ENCODE assay signal across 20 cellular contexts in genomic region chrX:15241258-15241657, GRCh38. TPM values are rescaled to one million over a fixed set of nuclear protein-coding genes. Genes with fewer than 3 reads are reported as not detected.
DNase-seq lines count a peak whose midpoint lies in the region; ATAC-seq, FAIRE-seq and TF ChIP-seq lines count a peak whose summit lies in the region.
"Had no signal": no experiment of that assay in that cellular context is flagged by ENCODE, and none has a peak within 500 bp of the region (broad histone marks: within the 10 kb centered on the region; RNA-seq: fewer than 3 reads in every experiment).

No MANE protein-coding gene starts in this region.

- DNase-seq in right lobe of liver = no peak
- DNase-seq in HepG2 (ENCODE audit: low spot score) = no peak
- DNase-seq in left colon = no peak
- DNase-seq in mucosa of descending colon = no peak
- DNase-seq in kidney glomerular epithelial cell (lab: John Stamatoyannopoulos, UW) = no peak
- DNase-seq in progenitor cell of endocrine pancreas (ENCODE audit: low spot score, unreplicated experiment) = no peak
- DNase-seq: AML-193; Caco-2; CD4-positive, alpha-beta T cell; GM23248; HFFc6 had no signal

- no peaks in the 10 kb centered on the region for H3K27me3 Mint-ChIP-seq in progenitor cell of endocrine pancreas
- H3K27me3 Mint-ChIP-seq: CD4-positive, alpha-beta T cell had no signal

- H3K79me2 ChIP-seq in HepG2 (ENCODE audit: insufficient read depth, low read length) = no peaks in the 10 kb centered on the region

- intact Hi-C loops in right lobe of liver (cut with DNase I) (no loop called here), HepG2 (cut with micrococcal nuclease; ENCODE audit: unreplicated experiment) (loop anchor here (5.0 to 10.0 kb wide), 2 partner anchors 96 to 1144 kb away; no protein-coding TSS in a partner anchor), left colon (cut with DNase I, micrococcal nuclease) (no loop called here), mucosa of descending colon (cut with DNase I, micrococcal nuclease) (no loop called here)

- no peak for TF ChIP-seq CTCF in right lobe of liver (IDR thresholded peaks at IDR 0.05)
- no peak for TF ChIP-seq CTCF in HepG2 (CRISPR knock-in tag; IDR thresholded peaks at IDR 0.05)
- TF ChIP-seq CTCF in mucosa of descending colon (IDR thresholded peaks at IDR 0.05) = no peak
- TF ChIP-seq CTCF in progenitor cell of endocrine pancreas (IDR thresholded peaks at IDR 0.05; ENCODE audit: unreplicated experiment) = no peak

- H3K36me3 ChIP-seq in right lobe of liver = no peaks in the 10 kb centered on the region
- H3K36me3 ChIP-seq in HepG2 (replicated peaks in 1 of 2; ENCODE audit: control insufficient read depth in 1 of 2, insufficient read depth in 2 of 2, low read length in 2 of 2) = no peaks in the 10 kb centered on the region
- H3K36me3 ChIP-seq in mucosa of descending colon (ENCODE audit: low read depth) = no peaks in the 10 kb centered on the region

- H3K36me3 Mint-ChIP-seq in progenitor cell of endocrine pancreas (ENCODE audit: insufficient read depth) = no peaks in the 10 kb centered on the region

- in situ Hi-C loops in HepG2 (cut with HindIII; ENCODE audit: extremely low pct_ligation_motif_present, low pct_unique_long_range_greater_than_20kb) = no loop called here

- no peaks in the 10 kb centered on the region for H4K20me1 ChIP-seq in HepG2 (ENCODE audit: insufficient read depth, low read length)

- no peak overlapping the region for H3K9ac ChIP-seq in HepG2 (ENCODE audit: insufficient read depth, low read depth, low read length)
- H3K9ac ChIP-seq: GM23248 had no signal

- FAIRE-seq in HepG2 (lab: Jason Lieb, UNC) = no peak
- FAIRE-seq: D721Med, G401.6, GM12891, H54 had no signal

- peaks cover 9% of the 10 kb centered on the region for H3K4me1 Mint-ChIP-seq in progenitor cell of endocrine pancreas (ENCODE audit: low read depth)

- peaks cover 18% of the 10 kb centered on the region for H3K9me3 Mint-ChIP-seq in progenitor cell of endocrine pancreas (ENCODE audit: low read depth)
- H3K9me3 Mint-ChIP-seq: CD4-positive, alpha-beta T cell; HFFc6 had no signal

- H3K27ac ChIP-seq in right lobe of liver = no peak overlapping the region
- H3K27ac ChIP-seq in HepG2 (ENCODE audit: extremely low read length, insufficient read depth, low read length) = no peak overlapping the region
- H3K27ac ChIP-seq: 22Rv1, A549, C4-2B, GM23248 had no signal

- H3K9me3 ChIP-seq in right lobe of liver = no peaks in the 10 kb centered on the region
- no peaks in the 10 kb centered on the region for H3K9me3 ChIP-seq in HepG2 (ENCODE audit: low read length)
- H3K9me3 ChIP-seq in mucosa of descending colon = no peaks in the 10 kb centered on the region
- H3K9me3 ChIP-seq: A549, Caco-2 had no signal

- H3K4me2 ChIP-seq in HepG2 (ENCODE audit: low read depth, low read length) = no peak overlapping the region
- H3K4me2 ChIP-seq: A549 had no signal

- no peak overlapping the region for H2AFZ ChIP-seq in HepG2 (ENCODE audit: low read length)
- H2AFZ ChIP-seq: GM23248 had no signal

- 31% methylated on average over 4 of the region's 4 CpGs for WGBS in right lobe of liver (ENCODE audit: insufficient coverage, low coverage, low lambda C conversion rate, missing lambda C conversion rate)
- WGBS in HepG2 (ENCODE audit: low lambda C conversion rate) = 0% methylated on average over 2 of the region's 4 CpGs

- H3K4me3 ChIP-seq in right lobe of liver (no peak overlapping the region), HepG2 (replicated peaks in 1 of 3; ENCODE audit: insufficient read depth in 1 of 3, low read depth in 2 of 3, low read length in 3 of 3) (no peak overlapping the region), mucosa of descending colon (no peak overlapping the region)
- H3K4me3 ChIP-seq: A549, GM23248 had no signal

- no TSS peak for BruUV-seq in HepG2 (replicated peaks; lab: Mats Ljungman, UMichigan)

- no peak for TF ChIP-seq POLR2A in right lobe of liver (IDR thresholded peaks at IDR 0.05)
- TF ChIP-seq POLR2A in HepG2 (IDR thresholded peaks at IDR 0.05; ENCODE audit: insufficient read depth in 1 of 2, low read depth in 2 of 2, low read length in 2 of 2) = no peak

- CTCF ChIA-PET in HepG2 (lab: Yijun Ruan, JAX; ENCODE audit: low intra/inter-chr PET ratio, low total read pairs) = no interaction called here

- POLR2A ChIA-PET in HepG2 (lab: Yijun Ruan, JAX) = no interaction called here

- H3K4me1 ChIP-seq in right lobe of liver (no peaks in the 10 kb centered on the region), HepG2 (ENCODE audit: insufficient read depth, low read length) (no peaks in the 10 kb centered on the region), mucosa of descending colon (ENCODE audit: low read depth) (no peaks in the 10 kb centered on the region)
- H3K4me1 ChIP-seq: Caco-2 had no signal

- H3K27ac Mint-ChIP-seq in progenitor cell of endocrine pancreas = no peak overlapping the region
- H3K27ac Mint-ChIP-seq: CD4-positive, alpha-beta T cell; HFFc6 had no signal

- TF ChIP-seq RAD21 in HepG2 (CRISPR knock-in tag; IDR thresholded peaks at IDR 0.05) = no peak

- H3K4me3 Mint-ChIP-seq in progenitor cell of endocrine pancreas (ENCODE audit: low read depth) = no peak overlapping the region
- H3K4me3 Mint-ChIP-seq: CD4-positive, alpha-beta T cell; HFFc6 had no signal

- no peaks in the 10 kb centered on the region for H3K27me3 ChIP-seq in right lobe of liver
- no peaks in the 10 kb centered on the region for H3K27me3 ChIP-seq in HepG2 (ENCODE audit: control insufficient read depth in 1 of 2, insufficient read depth in 2 of 2, low read length in 2 of 2)

- TF ChIP-seq EP300 in HepG2 (IDR thresholded peaks at IDR 0.05; ENCODE audit: low read depth in 2 of 2, low read length in 2 of 2) (no peak), HepG2 (CRISPR knock-in tag; IDR thresholded peaks at IDR 0.05; ENCODE audit: borderline replicate concordance) (no peak)

- ATAC-seq in right lobe of liver = peak; percentile 64 to 79 (median 74)
- ATAC-seq in HepG2 = no peak
- ATAC-seq in left colon = peak; percentile 55
- ATAC-seq in mucosa of descending colon = peak; percentile 52
- no peak for ATAC-seq in HG02981 (IDR thresholded peaks at IDR 0.05; ENCODE audit: unreplicated experiment)
- ATAC-seq: A549, HCT116 had no signal

TF ChIP-seq in HepG2, 621 proteins besides CTCF, POLR2A, EP300 and RAD21 (continues in another document):
- TF ChIP-seq ZNF101 (CRISPR knock-in tag; IDR thresholded peaks at IDR 0.05; ENCODE audit: borderline replicate concordance, low read depth) (no peak), PHF20 (CRISPR knock-in tag; IDR thresholded peaks at IDR 0.05) (no peak), ZFP36L2 (CRISPR knock-in tag; IDR thresholded peaks at IDR 0.05) (no peak), KDM5A (IDR thresholded peaks at IDR 0.05; ENCODE audit: borderline replicate concordance, low read length) (no peak), SPEN (CRISPR knock-in tag; IDR thresholded peaks at IDR 0.05; ENCODE audit: low read depth) (no peak), ZNF83 (CRISPR knock-in tag; IDR thresholded peaks at IDR 0.05; ENCODE audit: borderline replicate concordance) (no peak), ZNF605 (CRISPR knock-in tag; IDR thresholded peaks at IDR 0.05) (no peak), LRRFIP1 (CRISPR knock-in tag; conservative IDR thresholded peaks at IDR 0.05) (no peak), TBL1XR1 (IDR thresholded peaks at IDR 0.05; ENCODE audit: borderline replicate concordance, low read length, partially characterized antibody) (no peak)

RNA-seq across cellular contexts. Expression of gene ASB9, which starts 28.6 kb away (rescaled TPM):
- total RNA-seq in right lobe of liver (1 to 10 TPM; 1.3 to 7.4 (median 3.5) TPM), HepG2 (2016; rRNA removed; fragmentation: Illumina TruSeq; extraction: Trizol) (13.8 and 18.2 TPM in 2 replicates), left colon (1 to 10 TPM in 1 of 2 donors, under 1 TPM in 1; 0.95 to 1.9 TPM), mucosa of descending colon (1 to 10 TPM in 2 of 3 donors, under 1 TPM in 1; 0.63 to 2.7 (median 1.3) TPM), progenitor cell of endocrine pancreas (1.6 and 2.7 TPM in 2 replicates)
- total RNA-seq in HepG2 (2016; cell fraction: cytosol; rRNA removed; fragmentation: Illumina TruSeq; extraction: Trizol; ENCODE audit: low read depth) = 2.5 and 2.9 TPM in 2 replicates
- 13.0 and 18.9 TPM in 2 replicates for total RNA-seq in HepG2 (2016; cell fraction: insoluble cytoplasmic fraction; rRNA removed; fragmentation: Illumina TruSeq; extraction: Trizol)
- total RNA-seq in HepG2 (2016; cell fraction: membrane; rRNA removed; fragmentation: Illumina TruSeq; extraction: Trizol) = 5.6 and 6.2 TPM in 2 replicates
- total RNA-seq in HepG2 (2016; cell fraction: nucleus; rRNA removed; fragmentation: Illumina TruSeq; extraction: Trizol) = 5.5 and 5.7 TPM in 2 replicates
- polyA plus RNA-seq in HepG2 (2011; rRNA removed) = 3.9 and 4.2 TPM in 2 replicates
- 2.4 and 2.8 TPM in 2 replicates for polyA plus RNA-seq in HepG2 (2011; cell fraction: cytosol; rRNA removed)
- polyA plus RNA-seq in HepG2 (2011; cell fraction: nucleus; rRNA removed) = 1.3 and 1.4 TPM in 2 replicates
- 3.0 and 9.4 TPM in 2 replicates for polyA plus RNA-seq in HepG2 (2012)
- polyA plus RNA-seq in HepG2 (2016; cell fraction: cytosol; fragmentation: Illumina TruSeq; extraction: Trizol; ENCODE audit: low read depth) = 1.4 and 2.5 TPM in 2 replicates
- 13.5 and 14.9 TPM in 2 replicates for polyA plus RNA-seq in HepG2 (2016; cell fraction: insoluble cytoplasmic fraction; fragmentation: Illumina TruSeq; extraction: Trizol; ENCODE audit: low read depth)
- 3.8 and 4.5 TPM in 2 replicates for polyA plus RNA-seq in HepG2 (2016; cell fraction: membrane; fragmentation: Illumina TruSeq; extraction: Trizol; ENCODE audit: low read depth)
- 8.7 and 9.7 TPM in 2 replicates for polyA plus RNA-seq in HepG2 (2016; cell fraction: nucleus; fragmentation: Illumina TruSeq; extraction: Trizol; ENCODE audit: insufficient read depth, low read depth)
- 8.4 and 41.0 TPM in 2 replicates for polyA minus RNA-seq in HepG2 (2011; rRNA and poly(A)+ RNA removed; ENCODE audit: low replicate concordance)
- 1.1 and 2.1 TPM in 2 replicates for polyA minus RNA-seq in HepG2 (2011; cell fraction: cytosol; rRNA and poly(A)+ RNA removed)
- polyA minus RNA-seq in HepG2 (2011; cell fraction: nucleus; rRNA and poly(A)+ RNA removed) = 1.4 and 2.0 TPM in 2 replicates
- polyA plus RNA-seq: GM23248 had no signal

Comparison
In these comparisons a context has a peak if more than half of its experiments do, and no peak if none do; other contexts are left out.
1. ATAC-seq: peak in right lobe of liver (4 of 4), left colon (single experiment) and mucosa of descending colon (single experiment); none in HepG2 (single experiment) and HG02981 (single experiment).